ENCODE assay signal across 8 cellular contexts in the genomic region with DNA sequence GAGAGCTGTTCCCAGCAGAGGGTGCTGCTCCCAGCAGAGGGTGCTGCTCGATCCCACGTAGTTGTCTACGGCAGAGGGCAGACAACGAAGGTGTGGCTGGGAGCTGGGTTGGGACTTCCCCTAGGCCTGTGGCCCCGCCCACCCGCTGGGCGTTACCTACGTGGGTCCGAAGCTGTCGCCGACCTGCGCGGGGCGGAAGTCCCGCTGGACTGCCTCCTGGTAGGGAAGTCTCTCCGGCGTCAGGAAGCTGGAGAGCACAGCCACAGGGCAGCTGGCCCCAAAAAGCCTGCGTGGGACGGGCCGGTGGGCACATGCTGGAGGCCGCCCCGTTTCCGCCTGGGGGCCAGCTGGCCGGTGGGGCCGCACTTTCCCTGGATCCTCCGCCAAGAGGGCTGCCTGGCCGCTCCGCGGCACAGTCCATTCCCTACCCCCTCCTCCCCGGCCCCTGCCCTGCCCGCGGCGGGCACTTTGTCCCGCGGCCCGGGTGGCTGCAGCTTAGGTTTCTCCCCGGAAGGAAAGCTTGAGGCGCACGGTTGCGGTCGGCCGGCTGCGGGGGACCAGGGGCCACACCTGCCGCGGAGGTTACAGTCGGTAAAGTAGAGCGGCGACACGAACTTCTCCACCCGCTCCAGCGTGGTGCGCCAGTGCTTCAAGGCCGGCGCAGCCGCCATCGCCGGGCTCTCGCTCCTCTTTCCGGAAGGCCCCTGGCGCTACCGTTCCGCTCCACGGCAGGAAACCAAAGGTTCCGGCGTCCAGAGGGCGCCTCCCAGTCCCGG. TPM values are rescaled to one million over a fixed set of nuclear protein-coding genes. Genes with fewer than 3 reads are reported as not detected.
DNase-seq lines count a peak whose midpoint lies in the region; ATAC-seq and TF ChIP-seq lines count a peak whose summit lies in the region.

A gene (minus strand): TSS at position 695 of the 776 bp plus-strand sequence. CDS start 24 bp downstream, at position 671.

- DNase-seq in DMS79 treated with DMSO at 0.1 percent for 48 hours (lab: John Stamatoyannopoulos, UW) (peak; percentile 49), KG1 (lab: John Stamatoyannopoulos, UW) (peak; percentile 68), erythroblast (lab: John Stamatoyannopoulos, UW) (peak; percentile 96 to 98)
- DNase-seq in activated T-cell treated with anti-CD3 and anti-CD28 coated beads, Interleukin-2, amount 50 U/mL, for 24 hours = peak; percentile 96
- peak; percentile 73 to 82 for DNase-seq in stimulated activated CD8-positive, alpha-beta memory T cell treated with anti-CD3 and anti-CD28 coated beads, Interleukin-7, amount 100 ng/mL, for 1 hour (ENCODE audit: low read depth in 2 of 2)

- TF ChIP-seq POLR2A in erythroblast (IDR thresholded peaks at IDR 0.05; ENCODE audit: low read length) = peak; percentile 94

- no peaks in the 10 kb centered on the region for H3K9me3 ChIP-seq in mucosa of stomach (ENCODE audit: control insufficient read depth, low read length)

- peak; percentile 89 for ATAC-seq in GM21723 (IDR thresholded peaks at IDR 0.05; ENCODE audit: unreplicated experiment)

- H3K27me3 Mint-ChIP-seq in activated T-cell treated with anti-CD3 and anti-CD28 coated beads, Interleukin-2, amount 50 U/mL, for 24 hours = no peaks in the 10 kb centered on the region

- no peaks in the 10 kb centered on the region for H3K9me3 Mint-ChIP-seq in activated T-cell treated with anti-CD3 and anti-CD28 coated beads, Interleukin-2, amount 50 U/mL, for 24 hours

- peaks cover 17% of the 10 kb centered on the region for H3K36me3 ChIP-seq in mucosa of stomach (ENCODE audit: control insufficient read depth, insufficient read depth, low read length)

- peak within 1 kb of the TSS; percentile 57 for H3K4me3 ChIP-seq in mucosa of stomach (ENCODE audit: low read length)

- H3K4me1 ChIP-seq in mucosa of stomach (ENCODE audit: control insufficient read depth, insufficient read depth, low read length) = peaks cover 20% of the 10 kb centered on the region

- peaks cover 91% of the 10 kb centered on the region for H3K36me3 Mint-ChIP-seq in activated T-cell treated with anti-CD3 and anti-CD28 coated beads, Interleukin-2, amount 50 U/mL, for 24 hours (ENCODE audit: low read depth)

- H3K27me3 ChIP-seq in mucosa of stomach (ENCODE audit: control insufficient read depth, insufficient read depth, low read length) = no peaks in the 10 kb centered on the region

- peaks cover 26% of the 10 kb centered on the region for H3K4me1 Mint-ChIP-seq in activated T-cell treated with anti-CD3 and anti-CD28 coated beads, Interleukin-2, amount 50 U/mL, for 24 hours (ENCODE audit: low read depth)

- peak within 1 kb of the TSS; percentile 87 for H3K9ac ChIP-seq in mucosa of stomach (ENCODE audit: low read length)

- peak within 1 kb of the TSS; percentile 97 for H3K27ac Mint-ChIP-seq in activated T-cell treated with anti-CD3 and anti-CD28 coated beads, Interleukin-2, amount 50 U/mL, for 24 hours

- peak within 1 kb of the TSS; percentile 86 for H3K4me3 Mint-ChIP-seq in activated T-cell treated with anti-CD3 and anti-CD28 coated beads, Interleukin-2, amount 50 U/mL, for 24 hours

TF ChIP-seq in PFSK-1, 5 proteins besides CTCF, POLR2A, EP300 and RAD21:
- TF ChIP-seq TAF1 (IDR thresholded peaks at IDR 0.05; ENCODE audit: borderline replicate concordance, insufficient read depth, low read length) (peak; percentile 96), SIN3A (IDR thresholded peaks at IDR 0.05; ENCODE audit: borderline replicate concordance, insufficient read depth, low read length) (peak; percentile 75; the same call in 1 of the 2 replicates), FOXP2 (optimal IDR thresholded peaks at IDR 0.05; ENCODE audit: borderline replicate concordance, extremely low read depth, extremely low read length, insufficient read depth) (peak; percentile 75), POLR2AphosphoS5 (IDR thresholded peaks at IDR 0.05; ENCODE audit: low read depth, low read length) (peak; percentile 97)
- TF ChIP-seq, protein P1, sequence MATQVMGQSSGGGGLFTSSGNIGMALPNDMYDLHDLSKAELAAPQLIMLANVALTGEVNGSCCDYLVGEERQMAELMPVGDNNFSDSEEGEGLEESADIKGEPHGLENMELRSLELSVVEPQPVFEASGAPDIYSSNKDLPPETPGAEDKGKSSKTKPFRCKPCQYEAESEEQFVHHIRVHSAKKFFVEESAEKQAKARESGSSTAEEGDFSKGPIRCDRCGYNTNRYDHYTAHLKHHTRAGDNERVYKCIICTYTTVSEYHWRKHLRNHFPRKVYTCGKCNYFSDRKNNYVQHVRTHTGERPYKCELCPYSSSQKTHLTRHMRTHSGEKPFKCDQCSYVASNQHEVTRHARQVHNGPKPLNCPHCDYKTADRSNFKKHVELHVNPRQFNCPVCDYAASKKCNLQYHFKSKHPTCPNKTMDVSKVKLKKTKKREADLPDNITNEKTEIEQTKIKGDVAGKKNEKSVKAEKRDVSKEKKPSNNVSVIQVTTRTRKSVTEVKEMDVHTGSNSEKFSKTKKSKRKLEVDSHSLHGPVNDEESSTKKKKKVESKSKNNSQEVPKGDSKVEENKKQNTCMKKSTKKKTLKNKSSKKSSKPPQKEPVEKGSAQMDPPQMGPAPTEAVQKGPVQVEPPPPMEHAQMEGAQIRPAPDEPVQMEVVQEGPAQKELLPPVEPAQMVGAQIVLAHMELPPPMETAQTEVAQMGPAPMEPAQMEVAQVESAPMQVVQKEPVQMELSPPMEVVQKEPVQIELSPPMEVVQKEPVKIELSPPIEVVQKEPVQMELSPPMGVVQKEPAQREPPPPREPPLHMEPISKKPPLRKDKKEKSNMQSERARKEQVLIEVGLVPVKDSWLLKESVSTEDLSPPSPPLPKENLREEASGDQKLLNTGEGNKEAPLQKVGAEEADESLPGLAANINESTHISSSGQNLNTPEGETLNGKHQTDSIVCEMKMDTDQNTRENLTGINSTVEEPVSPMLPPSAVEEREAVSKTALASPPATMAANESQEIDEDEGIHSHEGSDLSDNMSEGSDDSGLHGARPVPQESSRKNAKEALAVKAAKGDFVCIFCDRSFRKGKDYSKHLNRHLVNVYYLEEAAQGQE (IDR thresholded peaks at IDR 0.05; ENCODE audit: insufficient read depth in 1 of 2, low read depth in 2 of 2, low read length in 2 of 2) = peak; percentile 64 to 66; a peak in 3 of 4 replicates

RNA-seq across cellular contexts. Expression of the gene that starts here (rescaled TPM):
- 191 TPM for polyA plus RNA-seq in PFSK-1 (2012; ENCODE audit: insufficient read length, low read depth)

Comparison
In these comparisons a context has a peak if more than half of its experiments do, and no peak if none do; other contexts are left out.
1. Peak in every context shown above with its lines: DNase-seq, ATAC-seq and H3K4me3 ChIP-seq.